ENCODE assay signal across 19 cellular contexts in genomic region chr17:77889866-77890760, GRCh38.
"Had no signal": no experiment of that assay in that cellular context is flagged by ENCODE, and none has a peak within 500 bp of the region (broad histone marks: within the 10 kb centered on the region; RNA-seq: fewer than 3 reads in every experiment).

No MANE protein-coding gene starts in this region.

- H3K27me3 Mint-ChIP-seq: effector memory CD8-positive, alpha-beta T cell had no signal

- H3K9me3 ChIP-seq: ascending aorta, breast epithelium, pancreas had no signal

- FAIRE-seq: pancreas had no signal

- H3K36me3 Mint-ChIP-seq: activated CD8-positive, alpha-beta memory T cell treated with anti-CD3 and anti-CD28 coated beads, Interleukin-2, amount 10 ng/mL, durations not matched to agents 7 days and 5 days; immature natural killer cell had no signal

- H3K36me3 ChIP-seq: ascending aorta, breast epithelium, pancreas had no signal

- DNase-seq: activated CD4-positive, alpha-beta T cell treated with anti-CD3 and anti-CD28 coated beads for 1 hour; activated CD4-positive, alpha-beta T cell treated with anti-CD3 and anti-CD28 coated beads, Interleukin-2, amount 50 U/mL, for 4 hours; activated CD8-positive, alpha-beta memory T cell treated with anti-CD3 and anti-CD28 coated beads, Interleukin-2, amount 10 ng/mL, durations not matched to agents 7 days and 5 days; activated gamma-delta T cell; activated T-cell treated with anti-CD3 and anti-CD28 coated beads, Interleukin-2, amount 50 U/mL, for 4 hours; dermis blood vessel endothelial cell; effector memory CD8-positive, alpha-beta T cell; foreskin melanocyte; immature natural killer cell; mammary epithelial cell; retina; stimulated activated naive CD8-positive, alpha-beta T cell treated with anti-CD3 and anti-CD28 coated beads, Interleukin-15, Interleukin-2, amounts not matched to agents 100 U/mL and 50 U/mL, for 24 hours; trophoblast cell had no signal

- ATAC-seq: activated CD8-positive, alpha-beta memory T cell treated with anti-CD3 and anti-CD28 coated beads, Interleukin-2, amount 10 ng/mL, durations not matched to agents 7 days and 5 days; activated T-cell treated with anti-CD3 and anti-CD28 coated beads, Interleukin-2, amount 50 U/mL, for 4 hours; effector memory CD8-positive, alpha-beta T cell; pancreas; stimulated activated naive CD8-positive, alpha-beta T cell treated with anti-CD3 and anti-CD28 coated beads, Interleukin-15, Interleukin-2, amounts not matched to agents 100 U/mL and 50 U/mL, for 24 hours had no signal

- H3K4me3 Mint-ChIP-seq: activated CD8-positive, alpha-beta memory T cell treated with anti-CD3 and anti-CD28 coated beads, Interleukin-2, amount 10 ng/mL, durations not matched to agents 7 days and 5 days; activated T-cell treated with anti-CD3 and anti-CD28 coated beads, Interleukin-2, amount 50 U/mL, for 4 hours; neural crest cell had no signal

- H3K27ac Mint-ChIP-seq: activated CD8-positive, alpha-beta memory T cell treated with anti-CD3 and anti-CD28 coated beads, Interleukin-2, amount 10 ng/mL, durations not matched to agents 7 days and 5 days had no signal

- H3K4me3 ChIP-seq: ascending aorta, breast epithelium, pancreas, skin epidermis had no signal

- H3K27ac ChIP-seq: ascending aorta, breast epithelium, epithelial cell of prostate, pancreas, skin epidermis had no signal

- H3K27me3 ChIP-seq: ascending aorta, breast epithelium, pancreas had no signal

- H3K9me3 Mint-ChIP-seq: activated T-cell treated with anti-CD3 and anti-CD28 coated beads, Interleukin-2, amount 50 U/mL, for 4 hours; effector memory CD8-positive, alpha-beta T cell; immature natural killer cell; neural crest cell had no signal
